1 cellular context compared by ENCODE assay signal in genomic region chr2:68156419-68156818, GRCh38.
TF ChIP-seq lines count a peak whose summit lies in the region.

No MANE protein-coding gene starts in this region.

TF ChIP-seq in H1, 55 proteins besides CTCF, POLR2A, EP300 and RAD21:
- no peak for TF ChIP-seq ATF3 (IDR thresholded peaks at IDR 0.05; ENCODE audit: insufficient read depth, low read depth, low read length)
- no peak for TF ChIP-seq GTF2F1 (IDR thresholded peaks at IDR 0.05; ENCODE audit: borderline replicate concordance, low read depth, low read length)
- TF ChIP-seq BACH1 (IDR thresholded peaks at IDR 0.05; ENCODE audit: low read length): no peak
- no peak for TF ChIP-seq ATF2 (IDR thresholded peaks at IDR 0.05; ENCODE audit: low read length)
- no peak for TF ChIP-seq CBX5 (IDR thresholded peaks at IDR 0.05; ENCODE audit: low read depth, low read length)
- no peak for TF ChIP-seq SP4 (IDR thresholded peaks at IDR 0.05; ENCODE audit: low read length)
- TF ChIP-seq SP2 (IDR thresholded peaks at IDR 0.05; ENCODE audit: low read length): no peak
- no peak for TF ChIP-seq SIX5 (IDR thresholded peaks at IDR 0.05; ENCODE audit: low read depth, low read length)
- TF ChIP-seq RFX5 (IDR thresholded peaks at IDR 0.05; ENCODE audit: borderline replicate concordance, low read depth, low read length): no peak
- no peak for TF ChIP-seq GABPA (IDR thresholded peaks at IDR 0.05; ENCODE audit: borderline replicate concordance, insufficient read depth, low read length)
- TF ChIP-seq SRF (IDR thresholded peaks at IDR 0.05; ENCODE audit: low read depth, low read length): no peak
- no peak for TF ChIP-seq CTBP2 (IDR thresholded peaks at IDR 0.05; ENCODE audit: borderline replicate concordance, insufficient read depth, insufficient read length, low read length)
- TF ChIP-seq PHF8 (conservative IDR thresholded peaks at IDR 0.05; ENCODE audit: low read depth, low read length): no peak
- no peak for TF ChIP-seq POLR2AphosphoS5 (IDR thresholded peaks at IDR 0.05; ENCODE audit: low read depth, low read length)
- no peak for TF ChIP-seq KDM4A (IDR thresholded peaks at IDR 0.05; ENCODE audit: low read depth, low read length, severe bottlenecking)
- no peak for TF ChIP-seq NANOG (IDR thresholded peaks at IDR 0.05; ENCODE audit: insufficient read depth, low read depth, low read length, poor library complexity, severe bottlenecking)
